ENCODE assay signal across 8 cellular contexts in the genomic region with DNA sequence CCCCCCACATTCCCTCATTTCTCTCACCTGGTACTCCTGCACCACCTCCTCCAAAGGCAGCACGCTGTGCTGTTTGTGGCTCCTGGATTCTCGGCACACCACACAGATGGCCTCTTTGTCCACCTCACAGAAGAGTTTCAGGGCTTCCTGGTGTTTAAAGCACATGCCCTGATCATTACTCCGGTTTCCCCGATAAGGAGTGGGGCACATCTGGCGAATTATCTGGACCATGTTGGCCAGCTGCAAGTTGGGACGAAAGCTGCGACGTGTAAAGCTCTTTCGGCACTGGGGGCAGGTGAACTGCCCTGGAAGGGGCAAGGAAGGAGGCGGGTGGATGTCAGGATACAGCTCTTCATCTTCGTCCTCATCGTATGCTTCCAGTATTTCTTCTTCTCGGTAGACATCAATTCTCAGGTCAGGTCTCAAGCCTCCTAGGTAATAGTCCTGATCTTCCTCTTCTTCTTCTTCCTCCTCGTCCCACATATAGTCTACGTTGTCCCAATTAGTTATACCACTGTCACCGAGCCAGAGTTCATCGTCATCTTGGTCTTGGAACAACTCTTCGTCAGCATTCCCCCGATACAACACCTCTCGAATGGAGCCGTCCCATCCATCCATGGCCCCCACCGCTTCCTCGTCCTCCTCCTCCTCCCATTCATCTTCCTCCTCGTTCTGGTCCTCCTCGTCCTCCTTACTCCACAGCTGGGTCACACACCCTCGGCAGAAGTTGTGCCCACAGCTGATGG. TPM values are rescaled to one million over a fixed set of nuclear protein-coding genes. Genes with fewer than 3 reads are reported as not detected.
A peak's percentile ranks its signal among the peaks of the same experiment; 100 is the strongest.
DNase-seq lines count a peak whose midpoint lies in the region; ATAC-seq, FAIRE-seq and TF ChIP-seq lines count a peak whose summit lies in the region.

No MANE protein-coding gene starts in this region.

- H3K27ac ChIP-seq in heart right ventricle (peak overlapping the region in 9 of 10 donors; percentile 99 to 100 (median 100)), K562 (ENCODE audit: extremely low read depth, low read depth, low read length) (peak overlapping the region; percentile 99), mesenchymal stem cell (ENCODE audit: low read length, poor library complexity, severe bottlenecking) (no peak overlapping the region), vagina (peak overlapping the region; percentile 98)

- H2AK5ac ChIP-seq in mesenchymal stem cell (ENCODE audit: low read length, severe bottlenecking): no peak overlapping the region

- H3K79me2 ChIP-seq in K562 (ENCODE audit: control insufficient read depth, insufficient read depth, low read length): peaks cover 75% of the 10 kb centered on the region

- POLR2A ChIA-PET in K562 (lab: Yijun Ruan, JAX): interaction anchor here (0.6 to 13.0 kb wide), 8 partner anchors 15 to 76 kb away, joined by 3 to 185 read pairs (median 5); a partner anchor contains a TSS

- CTCF ChIA-PET in K562 (lab: Yijun Ruan, JAX; ENCODE audit: low intra/inter-chr PET ratio): no interaction called here

- H3K4me3 ChIP-seq in heart right ventricle (peak overlapping the region; percentile 73 to 99 (median 92)), K562 (peak overlapping the region; percentile 98), mesenchymal stem cell (ENCODE audit: insufficient read depth in 1 of 2, low read depth in 1 of 2, low read length in 2 of 2) (peak overlapping the region; percentile 74 to 98), vagina (peak overlapping the region; percentile 89 to 99)

- no peaks in the 10 kb centered on the region for H3K9me1 ChIP-seq in K562 (ENCODE audit: control insufficient read depth, insufficient read depth, low read length)

- no peak for TF ChIP-seq CTCF in heart right ventricle (IDR thresholded peaks at IDR 0.05)
- TF ChIP-seq CTCF in K562 (IDR thresholded peaks at IDR 0.05 in 2 of 3, conservative IDR thresholded peaks at IDR 0.05 in 1 of 3; ENCODE audit: insufficient read depth in 2 of 3, low read depth in 1 of 3, low read length in 3 of 3): no peak
- TF ChIP-seq CTCF in vagina (IDR thresholded peaks at IDR 0.05): no peak

- no peak overlapping the region for H2BK12ac ChIP-seq in mesenchymal stem cell (ENCODE audit: low read length in 2 of 2)

- peak overlapping the region in 1 of 2 experiments; percentile 77 for H3K18ac ChIP-seq in mesenchymal stem cell (ENCODE audit: low read depth in 1 of 2, low read length in 2 of 2)

- H3K79me1 ChIP-seq in mesenchymal stem cell (replicated peaks; ENCODE audit: low read length, poor library complexity, severe bottlenecking): peaks cover 11% of the 10 kb centered on the region

- peak overlapping the region; percentile 20 to 83 for H3K4ac ChIP-seq in mesenchymal stem cell (ENCODE audit: low read depth in 1 of 2, low read length in 2 of 2)

- TF ChIP-seq POLR2A in K562 (conservative IDR thresholded peaks at IDR 0.05) (no peak), vagina (IDR thresholded peaks at IDR 0.05) (no peak)

- H3K27me3 ChIP-seq in heart right ventricle: no peaks in the 10 kb centered on the region
- no peaks in the 10 kb centered on the region for H3K27me3 ChIP-seq in K562 (ENCODE audit: control insufficient read depth in 2 of 2, insufficient read depth in 2 of 2, low read length in 2 of 2)
- no peaks in the 10 kb centered on the region for H3K27me3 ChIP-seq in mesenchymal stem cell (ENCODE audit: control insufficient read depth in 1 of 2, insufficient read depth in 1 of 2, low read length in 2 of 2)
- H3K27me3 ChIP-seq in vagina: no peaks in the 10 kb centered on the region

- H2BK5ac ChIP-seq in mesenchymal stem cell (ENCODE audit: low read depth, low read length, poor library complexity, severe bottlenecking): no peak overlapping the region

- no peak for TF ChIP-seq EP300 in K562 (IDR thresholded peaks at IDR 0.05; ENCODE audit: low read length)

- H3K4me1 ChIP-seq in heart right ventricle: peaks cover 11 to 70% (median 56%) of the 10 kb centered on the region in 9 donors
- H3K4me1 ChIP-seq in K562 (replicated peaks in 1 of 2; ENCODE audit: control insufficient read depth in 2 of 2, insufficient read depth in 2 of 2, low read length in 2 of 2): peaks cover 21 to 25% of the 10 kb centered on the region in 2 experiments; a peak in 4 of 5 replicates
- peaks cover 3% of the 10 kb centered on the region for H3K4me1 ChIP-seq in mesenchymal stem cell (ENCODE audit: control insufficient read depth, insufficient read depth, low read depth, low read length)
- H3K4me1 ChIP-seq in vagina: peaks cover 65% of the 10 kb centered on the region

- H2AFZ ChIP-seq in K562 (ENCODE audit: low read depth, low read length) (peak overlapping the region; percentile 75), mesenchymal stem cell (ENCODE audit: low read depth, low read length) (peak overlapping the region; percentile 98)

- DNase-seq in heart right ventricle: no peak
- no peak for DNase-seq in cardiac septum (ENCODE audit: low spot score)
- DNase-seq in K562 (ENCODE audit: extremely low read depth in 1 of 4, low spot score in 3 of 4): peak in 1 of 4 experiments; percentile 33
- no peak for DNase-seq in mesenchymal stem cell
- DNase-seq in vagina (ENCODE audit: extremely low spot score in 2 of 2): peak in 1 of 2 donors; percentile 85
- DNase-seq in C1 segment of cervical spinal cord (lab: John Stamatoyannopoulos, UW): no peak

- ATAC-seq in heart right ventricle: peak in 2 of 8 donors; percentile 0
- ATAC-seq in K562: no peak
- ATAC-seq in GM21367 (IDR thresholded peaks at IDR 0.05; ENCODE audit: unreplicated experiment): no peak
- ATAC-seq in GM21576 (IDR thresholded peaks at IDR 0.05; ENCODE audit: unreplicated experiment): no peak

- no peak for FAIRE-seq in K562 (lab: Jason Lieb, UNC)

- no peak for TF ChIP-seq RAD21 in K562 (CRISPR knock-in tag; conservative IDR thresholded peaks at IDR 0.05 in 1 of 2, IDR thresholded peaks at IDR 0.05 in 1 of 2)

- peak overlapping the region in 1 of 2 experiments; percentile 62 for H3K23ac ChIP-seq in mesenchymal stem cell (ENCODE audit: low read length in 2 of 2)

- H4K20me1 ChIP-seq in K562 (replicated peaks; ENCODE audit: control insufficient read depth, insufficient read depth, low read length): peaks cover 27% of the 10 kb centered on the region

- H2BK120ac ChIP-seq in mesenchymal stem cell (ENCODE audit: low read depth, low read length): no peak overlapping the region

- H3K36me3 ChIP-seq in heart right ventricle: peaks cover 0 to 52% (median 14%) of the 10 kb centered on the region in 9 donors
- H3K36me3 ChIP-seq in K562 (ENCODE audit: control insufficient read depth, insufficient read depth, low read length): peaks cover 39% of the 10 kb centered on the region
- H3K36me3 ChIP-seq in mesenchymal stem cell (ENCODE audit: control insufficient read depth in 1 of 2, insufficient read depth in 2 of 2, low read depth in 1 of 2, low read length in 2 of 2): peaks cover 7 to 35% of the 10 kb centered on the region in 2 experiments
- peaks cover 0 to 7% of the 10 kb centered on the region in 2 donors for H3K36me3 ChIP-seq in vagina

- H3K9me3 ChIP-seq in heart right ventricle: no peaks in the 10 kb centered on the region
- H3K9me3 ChIP-seq in K562 (replicated peaks; ENCODE audit: control insufficient read depth, insufficient read depth, low read depth, low read length): no peaks in the 10 kb centered on the region
- no peaks in the 10 kb centered on the region for H3K9me3 ChIP-seq in mesenchymal stem cell (ENCODE audit: control insufficient read depth, low read length)
- H3K9me3 ChIP-seq in vagina: no peaks in the 10 kb centered on the region

- peak overlapping the region; percentile 71 for H4K8ac ChIP-seq in mesenchymal stem cell (ENCODE audit: low read length)

- in situ Hi-C loops in K562 (cut with MboI): no loop called here

- H3K9ac ChIP-seq in K562 (ENCODE audit: insufficient read depth in 1 of 2, low read depth in 2 of 2, low read length in 2 of 2) (peak overlapping the region; percentile 98 to 99), mesenchymal stem cell (ENCODE audit: low read length) (peak overlapping the region; percentile 99)

- intact Hi-C loops in heart right ventricle (cut with DNase I): loop anchor here in 8 of 10 donors (2.0 to 10.0 kb wide), 5 partner anchors 37 to 78 kb away; a partner anchor contains a TSS
- intact Hi-C loops in cardiac septum (cut with DNase I): loop anchor here (2.0 kb wide), 2 partner anchors 13 to 69 kb away; no protein-coding TSS in a partner anchor
- intact Hi-C loops in K562 (cut with micrococcal nuclease): loop anchor here (5.0 kb wide), 1 partner anchor 73 kb away; no protein-coding TSS in a partner anchor
- intact Hi-C loops in vagina (cut with DNase I): no loop called here

- no peak overlapping the region for H2BK15ac ChIP-seq in mesenchymal stem cell (ENCODE audit: low read depth, poor library complexity, severe bottlenecking)

- 1 to 2% methylated on average over 26 of the region's 26 CpGs for WGBS in heart right ventricle, 2 donors
- WGBS in K562 (ENCODE audit: insufficient coverage, low coverage, missing lambda C conversion rate): 1% methylated on average over 26 of the region's 26 CpGs
- WGBS in mesenchymal stem cell: 10% methylated on average over 26 of the region's 26 CpGs

- H3K4me2 ChIP-seq in K562 (ENCODE audit: insufficient read depth, low read length): peak overlapping the region; percentile 99
- H3K4me2 ChIP-seq in mesenchymal stem cell (ENCODE audit: low read length, poor library complexity, severe bottlenecking): peak overlapping the region; percentile 80

- TSS peak; percentile 58 for BruUV-seq in K562 (replicated peaks; lab: Mats Ljungman, UMichigan)

- peak overlapping the region; percentile 23 for H4K91ac ChIP-seq in mesenchymal stem cell (ENCODE audit: low read length)

- H3K14ac ChIP-seq in mesenchymal stem cell (ENCODE audit: low read length in 2 of 2): peak overlapping the region in 1 of 2 experiments; percentile 81

RNA-seq across cellular contexts. Expression of a gene that starts 0.8 kb away (rescaled TPM):
- total RNA-seq in heart right ventricle (10 to 100 TPM in 1 of 10 donors, 1 to 10 TPM in 9; 5.5 to 15.8 (median 7.5) TPM), cardiac septum (9.1 TPM), K562 (2014; rRNA removed) (6.1 and 6.5 TPM in 2 replicates), K562 (2014; rRNA removed; fragmentation: Illumina TruSeq; extraction: Trizol) (13.5 and 13.9 TPM in 2 replicates), K562 (2015; rRNA removed; fragmentation: Illumina TruSeq; extraction: Trizol) (10.5 and 12.8 TPM in 2 replicates), K562 (2021) (13.5 and 14.2 TPM in 2 replicates), vagina (17.2 TPM)
- polyA plus RNA-seq in heart right ventricle (10 to 100 TPM in 1 of 2 donors, 1 to 10 TPM in 1; 4.1 to 27.1 TPM), K562 (2011; rRNA removed) (21.9 and 24.1 TPM in 2 replicates), K562 (2014; fragmentation: Illumina TruSeq; extraction: Trizol) (15.8 and 17.2 TPM in 2 replicates), K562 (2014; fragmentation: Nextera tagmentation; extraction: Ambion mirVana) (1 to 10 TPM; 3.3 to 3.7 TPM), K562 (2014; rRNA removed) (18.0 and 20.0 TPM in 2 replicates)
- 34.8 and 81.1 TPM in 2 replicates for total RNA-seq in K562 (2011; cell fraction: chromatin; rRNA removed; ENCODE audit: low replicate concordance)
- 29.7 and 40.4 TPM in 2 replicates for total RNA-seq in K562 (2011; cell fraction: nucleolus; rRNA removed)
- total RNA-seq in K562 (2011; cell fraction: nucleoplasm; rRNA removed): 48.1 and 60.9 TPM in 2 replicates
- 5.6 and 11.8 TPM in 2 replicates for polyA plus RNA-seq in K562 (2011; cell fraction: cytosol; rRNA removed)
- 30.2 and 31.5 TPM in 2 replicates for polyA plus RNA-seq in K562 (2011; cell fraction: nucleus; rRNA removed)
- polyA plus RNA-seq in K562 (2012): 12.9 and 20.0 TPM in 2 replicates
- 17.6 and 20.0 TPM in 2 replicates for polyA minus RNA-seq in K562 (2011; rRNA and poly(A)+ RNA removed)
- 6.1 and 6.8 TPM in 2 replicates for polyA minus RNA-seq in K562 (2011; cell fraction: cytosol; rRNA and poly(A)+ RNA removed)
- polyA minus RNA-seq in K562 (2011; cell fraction: nucleus; rRNA and poly(A)+ RNA removed): 11.4 and 21.9 TPM in 2 replicates
- polyA plus RNA-seq in mesenchymal stem cell (2013, experiment 1 of 2): 4.2 TPM
- 4.0 TPM for polyA plus RNA-seq in mesenchymal stem cell (2013, experiment 2 of 2)

RNA-seq across cellular contexts. Expression of a gene that starts 16.4 kb away (rescaled TPM):
- 100 to 1,000 TPM; 581 to 916 (median 631) TPM for total RNA-seq in heart right ventricle
- 1,000 to 10,000 TPM; 1,025 to 2,221 TPM for polyA plus RNA-seq in heart right ventricle
- 557 TPM for total RNA-seq in cardiac septum
- 854 and 1,455 TPM in 2 replicates for total RNA-seq in K562 (2011; cell fraction: chromatin; rRNA removed; ENCODE audit: low replicate concordance)
- total RNA-seq in K562 (2011; cell fraction: nucleolus; rRNA removed): 1,835 and 1,893 TPM in 2 replicates
- 1,718 and 2,743 TPM in 2 replicates for total RNA-seq in K562 (2011; cell fraction: nucleoplasm; rRNA removed)
- total RNA-seq in K562 (2014; rRNA removed): 4,051 and 4,420 TPM in 2 replicates
- total RNA-seq in K562 (2014; rRNA removed; fragmentation: Illumina TruSeq; extraction: Trizol): 2,268 and 2,618 TPM in 2 replicates
- 3,776 and 3,843 TPM in 2 replicates for total RNA-seq in K562 (2015; rRNA removed; fragmentation: Illumina TruSeq; extraction: Trizol)
- total RNA-seq in K562 (2021): 2,303 and 2,318 TPM in 2 replicates
- polyA plus RNA-seq in K562 (2011; rRNA removed): 3,764 and 5,908 TPM in 2 replicates
- polyA plus RNA-seq in K562 (2011; cell fraction: cytosol; rRNA removed): 7,594 and 7,810 TPM in 2 replicates
- 2,830 and 3,465 TPM in 2 replicates for polyA plus RNA-seq in K562 (2011; cell fraction: nucleus; rRNA removed)
- polyA plus RNA-seq in K562 (2012): 3,329 and 5,405 TPM in 2 replicates
- polyA plus RNA-seq in K562 (2014; fragmentation: Illumina TruSeq; extraction: Trizol): 3,833 and 4,270 TPM in 2 replicates
- polyA plus RNA-seq in K562 (2014; fragmentation: Nextera tagmentation; extraction: Ambion mirVana): 1,000 to 10,000 TPM; 3,894 to 5,311 TPM
- 3,427 and 3,846 TPM in 2 replicates for polyA plus RNA-seq in K562 (2014; rRNA removed)
- polyA minus RNA-seq in K562 (2011; rRNA and poly(A)+ RNA removed): 4,917 and 6,085 TPM in 2 replicates
- polyA minus RNA-seq in K562 (2011; cell fraction: cytosol; rRNA and poly(A)+ RNA removed): 3,397 and 3,535 TPM in 2 replicates
- polyA minus RNA-seq in K562 (2011; cell fraction: nucleus; rRNA and poly(A)+ RNA removed): 973 and 1,854 TPM in 2 replicates
- 2,784 TPM for polyA plus RNA-seq in mesenchymal stem cell (2013, experiment 1 of 2)
- polyA plus RNA-seq in mesenchymal stem cell (2013, experiment 2 of 2): 2,751 TPM
- 3,043 TPM for total RNA-seq in vagina

RNA-seq across cellular contexts. Expression of a gene that starts 37.1 kb away (rescaled TPM):
- total RNA-seq in heart right ventricle: 10 to 100 TPM; 17.3 to 28.2 (median 26.0) TPM
- polyA plus RNA-seq in heart right ventricle: 10 to 100 TPM; 12.1 to 20.5 TPM
- 33.0 TPM for total RNA-seq in cardiac septum
- total RNA-seq in K562 (2011; cell fraction: chromatin; rRNA removed; ENCODE audit: low replicate concordance): 93.5 and 120 TPM in 2 replicates
- 59.6 and 64.0 TPM in 2 replicates for total RNA-seq in K562 (2011; cell fraction: nucleolus; rRNA removed)
- total RNA-seq in K562 (2011; cell fraction: nucleoplasm; rRNA removed): 84.3 and 102 TPM in 2 replicates
- total RNA-seq in K562 (2014; rRNA removed): 29.5 and 31.6 TPM in 2 replicates
- 11.4 and 14.2 TPM in 2 replicates for total RNA-seq in K562 (2014; rRNA removed; fragmentation: Illumina TruSeq; extraction: Trizol)
- total RNA-seq in K562 (2015; rRNA removed; fragmentation: Illumina TruSeq; extraction: Trizol): 21.7 and 25.6 TPM in 2 replicates
- 37.7 and 47.6 TPM in 2 replicates for total RNA-seq in K562 (2021)
- polyA plus RNA-seq in K562 (2011; rRNA removed): 15.6 and 19.3 TPM in 2 replicates
- 15.7 and 25.0 TPM in 2 replicates for polyA plus RNA-seq in K562 (2011; cell fraction: cytosol; rRNA removed)
- 121 and 125 TPM in 2 replicates for polyA plus RNA-seq in K562 (2011; cell fraction: nucleus; rRNA removed)
- polyA plus RNA-seq in K562 (2012): 32.5 and 45.1 TPM in 2 replicates
- polyA plus RNA-seq in K562 (2014; fragmentation: Illumina TruSeq; extraction: Trizol): 20.9 and 29.8 TPM in 2 replicates
- polyA plus RNA-seq in K562 (2014; fragmentation: Nextera tagmentation; extraction: Ambion mirVana): 1 to 10 TPM; 1.8 to 2.1 TPM
- 34.8 and 39.3 TPM in 2 replicates for polyA plus RNA-seq in K562 (2014; rRNA removed)
- 14.0 and 16.6 TPM in 2 replicates for polyA minus RNA-seq in K562 (2011; rRNA and poly(A)+ RNA removed)
- polyA minus RNA-seq in K562 (2011; cell fraction: cytosol; rRNA and poly(A)+ RNA removed): 7.3 and 9.5 TPM in 2 replicates
- polyA minus RNA-seq in K562 (2011; cell fraction: nucleus; rRNA and poly(A)+ RNA removed): 19.9 and 22.7 TPM in 2 replicates
- 19.1 TPM for polyA plus RNA-seq in mesenchymal stem cell (2013, experiment 1 of 2)
- polyA plus RNA-seq in mesenchymal stem cell (2013, experiment 2 of 2): 19.0 TPM
- 7.9 TPM for total RNA-seq in vagina

RNA-seq across cellular contexts. Expression of a gene that starts 55.2 kb away (rescaled TPM):
- total RNA-seq in heart right ventricle: 1 to 10 TPM; 4.4 to 9.5 (median 6.0) TPM
- polyA plus RNA-seq in heart right ventricle: 10 to 100 TPM in 1 of 2 donors, 1 to 10 TPM in 1; 3.9 to 30.8 TPM
- 6.4 TPM for total RNA-seq in cardiac septum
- total RNA-seq in K562 (2011; cell fraction: chromatin; rRNA removed; ENCODE audit: low replicate concordance): 5.4 and 8.3 TPM in 2 replicates
- 6.2 and 7.5 TPM in 2 replicates for total RNA-seq in K562 (2011; cell fraction: nucleolus; rRNA removed)
- total RNA-seq in K562 (2011; cell fraction: nucleoplasm; rRNA removed): 7.2 and 7.9 TPM in 2 replicates
- 12.9 and 13.8 TPM in 2 replicates for total RNA-seq in K562 (2014; rRNA removed)
- 8.4 and 11.7 TPM in 2 replicates for total RNA-seq in K562 (2014; rRNA removed; fragmentation: Illumina TruSeq; extraction: Trizol)
- total RNA-seq in K562 (2015; rRNA removed; fragmentation: Illumina TruSeq; extraction: Trizol): 8.9 and 9.0 TPM in 2 replicates
- 10.3 and 12.4 TPM in 2 replicates for total RNA-seq in K562 (2021)
- polyA plus RNA-seq in K562 (2011; rRNA removed): 7.1 and 12.6 TPM in 2 replicates
- polyA plus RNA-seq in K562 (2011; cell fraction: cytosol; rRNA removed): 4.5 and 12.8 TPM in 2 replicates
- 8.4 and 8.9 TPM in 2 replicates for polyA plus RNA-seq in K562 (2011; cell fraction: nucleus; rRNA removed)
- 6.9 and 17.6 TPM in 2 replicates for polyA plus RNA-seq in K562 (2012)
- 5.4 and 7.7 TPM in 2 replicates for polyA plus RNA-seq in K562 (2014; fragmentation: Illumina TruSeq; extraction: Trizol)
- 1 to 10 TPM; 2.6 to 3.2 TPM for polyA plus RNA-seq in K562 (2014; fragmentation: Nextera tagmentation; extraction: Ambion mirVana)
- polyA plus RNA-seq in K562 (2014; rRNA removed): 12.4 and 14.9 TPM in 2 replicates
- polyA minus RNA-seq in K562 (2011; rRNA and poly(A)+ RNA removed): 3.3 and 4.2 TPM in 2 replicates
- polyA minus RNA-seq in K562 (2011; cell fraction: cytosol; rRNA and poly(A)+ RNA removed): 3.4 and 4.1 TPM in 2 replicates
- polyA minus RNA-seq in K562 (2011; cell fraction: nucleus; rRNA and poly(A)+ RNA removed): 2.6 and 3.3 TPM in 2 replicates
- polyA plus RNA-seq in mesenchymal stem cell (2013, experiment 1 of 2): 1.8 TPM
- polyA plus RNA-seq in mesenchymal stem cell (2013, experiment 2 of 2): 1.4 TPM
- 21.6 TPM for total RNA-seq in vagina
